Comparison of ENCODE assay signal across 5 cellular contexts in the genomic region with DNA sequence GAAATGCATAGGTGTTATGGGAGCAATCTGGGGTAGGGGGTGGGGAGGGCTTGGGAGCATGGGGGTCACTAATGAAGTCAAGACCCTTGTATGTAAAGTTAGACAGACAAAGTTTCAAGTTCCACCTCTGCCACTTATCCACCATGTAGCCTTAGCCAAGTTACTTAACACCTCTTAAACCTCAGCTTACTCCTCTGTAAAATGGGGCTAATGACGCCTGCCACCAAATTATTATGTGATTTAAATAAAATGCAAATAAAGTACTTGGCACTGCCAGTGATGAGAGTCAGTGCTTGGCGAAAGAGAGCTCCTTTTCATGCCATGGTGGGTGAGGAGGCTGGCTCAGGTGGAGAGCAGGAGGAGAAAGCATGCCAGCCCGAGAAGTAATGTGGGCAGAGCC.
"Had no signal": no experiment of that assay in that cellular context is flagged by ENCODE, and none has a peak within 500 bp of the region (broad histone marks: within the 10 kb centered on the region; RNA-seq: fewer than 3 reads in every experiment).

No MANE protein-coding gene starts in this region.

- H3K27ac ChIP-seq: HL-60 had no signal

- FAIRE-seq: HTR-8/SVneo had no signal

- DNase-seq: IMR-90, KBM-7, KG1 had no signal
